25 cellular contexts compared by ENCODE assay signal in genomic region chr17:59046192-59046591, GRCh38.
"Had no signal": no experiment of that assay in that cellular context is flagged by ENCODE, and none has a peak within 500 bp of the region (broad histone marks: within the 10 kb centered on the region; RNA-seq: fewer than 3 reads in every experiment).

No MANE protein-coding gene starts in this region.

- H3K27ac Mint-ChIP-seq: activated B cell treated with CpG ODN at 0.5 μM for 24 hours; activated CD4-positive, alpha-beta T cell treated with anti-CD3 and anti-CD28 coated beads for 36 hours; activated naive CD4-positive, alpha-beta T cell treated with anti-CD3 and anti-CD28 coated beads for 36 hours; activated T-cell treated with anti-CD3 and anti-CD28 coated beads, Interleukin-2, amount 50 U/mL, for 24 hours; brain; immature natural killer cell; mesothelial cell of epicardium; naive thymus-derived CD8-positive, alpha-beta T cell; neural progenitor cell had no signal

- H3K27me3 ChIP-seq: esophagus squamous epithelium, hepatocyte, left lung, neural progenitor cell, spleen, upper lobe of left lung had no signal

- H3K9me3 ChIP-seq: esophagus squamous epithelium, left lung, spleen, upper lobe of left lung had no signal

- H3K4me1 ChIP-seq: esophagus squamous epithelium, left lung, neural progenitor cell, spleen, upper lobe of left lung had no signal

- H3K4me3 Mint-ChIP-seq: activated B cell treated with CpG ODN at 0.5 μM for 24 hours; activated CD4-positive, alpha-beta T cell treated with anti-CD3 and anti-CD28 coated beads for 36 hours; activated naive CD4-positive, alpha-beta T cell treated with anti-CD3 and anti-CD28 coated beads for 36 hours; activated T-cell treated with anti-CD3 and anti-CD28 coated beads, Interleukin-2, amount 50 U/mL, for 24 hours; brain; immature natural killer cell; mesothelial cell of epicardium; naive thymus-derived CD8-positive, alpha-beta T cell; neural progenitor cell had no signal

- H3K4me3 ChIP-seq: esophagus squamous epithelium, hepatocyte, left lung, neural progenitor cell, spleen, upper lobe of left lung had no signal

- DNase-seq: activated B cell treated with CpG ODN at 0.5 μM for 24 hours; activated CD4-positive, alpha-beta T cell treated with anti-CD3 and anti-CD28 coated beads for 36 hours; activated CD4-positive, alpha-beta T cell treated with anti-CD3 and anti-CD28 coated beads, Interleukin-2, amount 50 U/mL, for 4 hours; activated CD8-positive, alpha-beta memory T cell treated with anti-CD3 and anti-CD28 coated beads for 24 hours; activated CD8-positive, alpha-beta memory T cell treated with anti-CD3 and anti-CD28 coated beads, Interleukin-2, amount 50 U/mL, for 4 hours; activated naive CD4-positive, alpha-beta T cell treated with anti-CD3 and anti-CD28 coated beads for 36 hours; activated T-cell treated with anti-CD3 and anti-CD28 coated beads, Interleukin-2, amount 50 U/mL, for 24 hours; caudate nucleus; esophagus squamous epithelium; glutamatergic neuron; immature natural killer cell; kidney glomerular epithelial cell; left lung; naive thymus-derived CD8-positive, alpha-beta T cell; posterior cingulate gyrus; retina; spleen; stimulated activated CD4-positive, alpha-beta T cell treated with anti-CD3 and anti-CD28 coated beads, Interleukin-4, amount 100 ng/mL, for 1 hour; stimulated activated naive CD4-positive, alpha-beta T cell; T-helper 1 cell; upper lobe of left lung had no signal

- H3K27ac ChIP-seq: esophagus squamous epithelium, hepatocyte, left lung, neural progenitor cell, spleen, upper lobe of left lung had no signal

- H3K4me1 Mint-ChIP-seq: activated B cell treated with CpG ODN at 0.5 μM for 24 hours; activated CD4-positive, alpha-beta T cell treated with anti-CD3 and anti-CD28 coated beads for 36 hours; brain; immature natural killer cell; mesothelial cell of epicardium; naive thymus-derived CD8-positive, alpha-beta T cell; neural progenitor cell had no signal

- H3K9me3 Mint-ChIP-seq: activated B cell treated with CpG ODN at 0.5 μM for 24 hours; activated naive CD4-positive, alpha-beta T cell treated with anti-CD3 and anti-CD28 coated beads for 36 hours; activated T-cell treated with anti-CD3 and anti-CD28 coated beads, Interleukin-2, amount 50 U/mL, for 24 hours; brain; immature natural killer cell; mesothelial cell of epicardium; naive thymus-derived CD8-positive, alpha-beta T cell; neural progenitor cell had no signal

- H3K27me3 Mint-ChIP-seq: activated B cell treated with CpG ODN at 0.5 μM for 24 hours; activated CD4-positive, alpha-beta T cell treated with anti-CD3 and anti-CD28 coated beads for 36 hours; activated T-cell treated with anti-CD3 and anti-CD28 coated beads, Interleukin-2, amount 50 U/mL, for 24 hours; brain; naive thymus-derived CD8-positive, alpha-beta T cell had no signal
